Comparison of ENCODE assay signal across 1 cellular context in genomic region chr17:59330314-59330942, GRCh38.
TF ChIP-seq lines count a peak whose summit lies in the region.

No MANE protein-coding gene starts in this region.

TF ChIP-seq in HepG2, 621 proteins besides CTCF, POLR2A, EP300 and RAD21 (continued from another document and continues in another):
- TF ChIP-seq, protein P1, sequence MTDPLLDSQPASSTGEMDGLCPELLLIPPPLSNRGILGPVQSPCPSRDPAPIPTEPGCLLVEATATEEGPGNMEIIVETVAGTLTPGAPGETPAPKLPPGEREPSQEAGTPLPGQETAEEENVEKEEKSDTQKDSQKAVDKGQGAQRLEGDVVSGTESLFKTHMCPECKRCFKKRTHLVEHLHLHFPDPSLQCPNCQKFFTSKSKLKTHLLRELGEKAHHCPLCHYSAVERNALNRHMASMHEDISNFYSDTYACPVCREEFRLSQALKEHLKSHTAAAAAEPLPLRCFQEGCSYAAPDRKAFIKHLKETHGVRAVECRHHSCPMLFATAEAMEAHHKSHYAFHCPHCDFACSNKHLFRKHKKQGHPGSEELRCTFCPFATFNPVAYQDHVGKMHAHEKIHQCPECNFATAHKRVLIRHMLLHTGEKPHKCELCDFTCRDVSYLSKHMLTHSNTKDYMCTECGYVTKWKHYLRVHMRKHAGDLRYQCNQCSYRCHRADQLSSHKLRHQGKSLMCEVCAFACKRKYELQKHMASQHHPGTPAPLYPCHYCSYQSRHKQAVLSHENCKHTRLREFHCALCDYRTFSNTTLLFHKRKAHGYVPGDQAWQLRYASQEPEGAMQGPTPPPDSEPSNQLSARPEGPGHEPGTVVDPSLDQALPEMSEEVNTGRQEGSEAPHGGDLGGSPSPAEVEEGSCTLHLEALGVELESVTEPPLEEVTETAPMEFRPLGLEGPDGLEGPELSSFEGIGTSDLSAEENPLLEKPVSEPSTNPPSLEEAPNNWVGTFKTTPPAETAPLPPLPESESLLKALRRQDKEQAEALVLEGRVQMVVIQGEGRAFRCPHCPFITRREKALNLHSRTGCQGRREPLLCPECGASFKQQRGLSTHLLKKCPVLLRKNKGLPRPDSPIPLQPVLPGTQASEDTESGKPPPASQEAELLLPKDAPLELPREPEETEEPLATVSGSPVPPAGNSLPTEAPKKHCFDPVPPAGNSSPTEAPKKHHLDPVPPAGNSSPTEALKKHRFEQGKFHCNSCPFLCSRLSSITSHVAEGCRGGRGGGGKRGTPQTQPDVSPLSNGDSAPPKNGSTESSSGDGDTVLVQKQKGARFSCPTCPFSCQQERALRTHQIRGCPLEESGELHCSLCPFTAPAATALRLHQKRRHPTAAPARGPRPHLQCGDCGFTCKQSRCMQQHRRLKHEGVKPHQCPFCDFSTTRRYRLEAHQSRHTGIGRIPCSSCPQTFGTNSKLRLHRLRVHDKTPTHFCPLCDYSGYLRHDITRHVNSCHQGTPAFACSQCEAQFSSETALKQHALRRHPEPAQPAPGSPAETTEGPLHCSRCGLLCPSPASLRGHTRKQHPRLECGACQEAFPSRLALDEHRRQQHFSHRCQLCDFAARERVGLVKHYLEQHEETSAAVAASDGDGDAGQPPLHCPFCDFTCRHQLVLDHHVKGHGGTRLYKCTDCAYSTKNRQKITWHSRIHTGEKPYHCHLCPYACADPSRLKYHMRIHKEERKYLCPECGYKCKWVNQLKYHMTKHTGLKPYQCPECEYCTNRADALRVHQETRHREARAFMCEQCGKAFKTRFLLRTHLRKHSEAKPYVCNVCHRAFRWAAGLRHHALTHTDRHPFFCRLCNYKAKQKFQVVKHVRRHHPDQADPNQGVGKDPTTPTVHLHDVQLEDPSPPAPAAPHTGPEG (CRISPR knock-in tag; IDR thresholded peaks at IDR 0.05) = no peak; the same call in 1 of the 2 replicates
- TF ChIP-seq, protein P2, sequence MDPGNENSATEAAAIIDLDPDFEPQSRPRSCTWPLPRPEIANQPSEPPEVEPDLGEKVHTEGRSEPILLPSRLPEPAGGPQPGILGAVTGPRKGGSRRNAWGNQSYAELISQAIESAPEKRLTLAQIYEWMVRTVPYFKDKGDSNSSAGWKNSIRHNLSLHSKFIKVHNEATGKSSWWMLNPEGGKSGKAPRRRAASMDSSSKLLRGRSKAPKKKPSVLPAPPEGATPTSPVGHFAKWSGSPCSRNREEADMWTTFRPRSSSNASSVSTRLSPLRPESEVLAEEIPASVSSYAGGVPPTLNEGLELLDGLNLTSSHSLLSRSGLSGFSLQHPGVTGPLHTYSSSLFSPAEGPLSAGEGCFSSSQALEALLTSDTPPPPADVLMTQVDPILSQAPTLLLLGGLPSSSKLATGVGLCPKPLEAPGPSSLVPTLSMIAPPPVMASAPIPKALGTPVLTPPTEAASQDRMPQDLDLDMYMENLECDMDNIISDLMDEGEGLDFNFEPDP (CRISPR knock-in tag; conservative IDR thresholded peaks at IDR 0.05) = no peak
- TF ChIP-seq HNRNPLL (IDR thresholded peaks at IDR 0.05; ENCODE audit: low read depth, low read length, poor library complexity, severe bottlenecking) (no peak), ZNF460 (CRISPR knock-in tag; IDR thresholded peaks at IDR 0.05; ENCODE audit: borderline replicate concordance) (no peak), THRA (CRISPR knock-in tag; IDR thresholded peaks at IDR 0.05; ENCODE audit: borderline replicate concordance) (no peak), ZNF407 (CRISPR knock-in tag; IDR thresholded peaks at IDR 0.05; ENCODE audit: not compliant biosample characterization) (no peak), ERF (CRISPR knock-in tag; IDR thresholded peaks at IDR 0.05) (peak; percentile 28; the same call in 1 of the 2 replicates), RXRA (CRISPR knock-in tag; IDR thresholded peaks at IDR 0.05) (peak; percentile 43; the same call in 1 of the 2 replicates), ZFP37 (CRISPR knock-in tag; IDR thresholded peaks at IDR 0.05; ENCODE audit: borderline replicate concordance) (peak; percentile 81), SCMH1 (CRISPR knock-in tag; IDR thresholded peaks at IDR 0.05; ENCODE audit: borderline replicate concordance) (no peak), PHF20 (CRISPR knock-in tag; IDR thresholded peaks at IDR 0.05) (no peak), FOXP4 (CRISPR knock-in tag; IDR thresholded peaks at IDR 0.05) (peak; percentile 82), DNMT1 (CRISPR knock-in tag; IDR thresholded peaks at IDR 0.05) (no peak), ZNF619 (CRISPR knock-in tag; IDR thresholded peaks at IDR 0.05) (peak; percentile 70; the same call in 1 of the 2 replicates), MED8 (CRISPR knock-in tag; IDR thresholded peaks at IDR 0.05; ENCODE audit: insufficient replicate concordance) (peak; percentile 66), ZNF160 (CRISPR knock-in tag; IDR thresholded peaks at IDR 0.05) (no peak), CENPBD1 (CRISPR knock-in tag; IDR thresholded peaks at IDR 0.05; ENCODE audit: borderline replicate concordance, low read depth) (no peak), RAD51 (IDR thresholded peaks at IDR 0.05; ENCODE audit: borderline replicate concordance) (no peak), CREB3 (CRISPR knock-in tag; IDR thresholded peaks at IDR 0.05) (0 out of 2 replicates have a peak, but pooled peaks have one; percentile 28), ZNF713 (CRISPR knock-in tag; IDR thresholded peaks at IDR 0.05) (no peak), ZC3H13 (CRISPR knock-in tag; IDR thresholded peaks at IDR 0.05) (no peak), TP53 (CRISPR knock-in tag; conservative IDR thresholded peaks at IDR 0.05) (no peak), KLF16 (CRISPR knock-in tag; IDR thresholded peaks at IDR 0.05) (no peak)
- TF ChIP-seq, protein P3, sequence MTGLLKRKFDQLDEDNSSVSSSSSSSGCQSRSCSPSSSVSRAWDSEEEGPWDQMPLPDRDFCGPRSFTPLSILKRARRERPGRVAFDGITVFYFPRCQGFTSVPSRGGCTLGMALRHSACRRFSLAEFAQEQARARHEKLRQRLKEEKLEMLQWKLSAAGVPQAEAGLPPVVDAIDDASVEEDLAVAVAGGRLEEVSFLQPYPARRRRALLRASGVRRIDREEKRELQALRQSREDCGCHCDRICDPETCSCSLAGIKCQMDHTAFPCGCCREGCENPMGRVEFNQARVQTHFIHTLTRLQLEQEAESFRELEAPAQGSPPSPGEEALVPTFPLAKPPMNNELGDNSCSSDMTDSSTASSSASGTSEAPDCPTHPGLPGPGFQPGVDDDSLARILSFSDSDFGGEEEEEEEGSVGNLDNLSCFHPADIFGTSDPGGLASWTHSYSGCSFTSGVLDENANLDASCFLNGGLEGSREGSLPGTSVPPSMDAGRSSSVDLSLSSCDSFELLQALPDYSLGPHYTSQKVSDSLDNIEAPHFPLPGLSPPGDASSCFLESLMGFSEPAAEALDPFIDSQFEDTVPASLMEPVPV (CRISPR knock-in tag; IDR thresholded peaks at IDR 0.05) = peak; percentile 71
- TF ChIP-seq, protein P4, sequence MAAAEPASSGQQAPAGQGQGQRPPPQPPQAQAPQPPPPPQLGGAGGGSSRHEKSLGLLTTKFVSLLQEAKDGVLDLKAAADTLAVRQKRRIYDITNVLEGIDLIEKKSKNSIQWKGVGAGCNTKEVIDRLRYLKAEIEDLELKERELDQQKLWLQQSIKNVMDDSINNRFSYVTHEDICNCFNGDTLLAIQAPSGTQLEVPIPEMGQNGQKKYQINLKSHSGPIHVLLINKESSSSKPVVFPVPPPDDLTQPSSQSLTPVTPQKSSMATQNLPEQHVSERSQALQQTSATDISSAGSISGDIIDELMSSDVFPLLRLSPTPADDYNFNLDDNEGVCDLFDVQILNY (CRISPR knock-in tag; conservative IDR thresholded peaks at IDR 0.05) = no peak
- TF ChIP-seq, protein P5, sequence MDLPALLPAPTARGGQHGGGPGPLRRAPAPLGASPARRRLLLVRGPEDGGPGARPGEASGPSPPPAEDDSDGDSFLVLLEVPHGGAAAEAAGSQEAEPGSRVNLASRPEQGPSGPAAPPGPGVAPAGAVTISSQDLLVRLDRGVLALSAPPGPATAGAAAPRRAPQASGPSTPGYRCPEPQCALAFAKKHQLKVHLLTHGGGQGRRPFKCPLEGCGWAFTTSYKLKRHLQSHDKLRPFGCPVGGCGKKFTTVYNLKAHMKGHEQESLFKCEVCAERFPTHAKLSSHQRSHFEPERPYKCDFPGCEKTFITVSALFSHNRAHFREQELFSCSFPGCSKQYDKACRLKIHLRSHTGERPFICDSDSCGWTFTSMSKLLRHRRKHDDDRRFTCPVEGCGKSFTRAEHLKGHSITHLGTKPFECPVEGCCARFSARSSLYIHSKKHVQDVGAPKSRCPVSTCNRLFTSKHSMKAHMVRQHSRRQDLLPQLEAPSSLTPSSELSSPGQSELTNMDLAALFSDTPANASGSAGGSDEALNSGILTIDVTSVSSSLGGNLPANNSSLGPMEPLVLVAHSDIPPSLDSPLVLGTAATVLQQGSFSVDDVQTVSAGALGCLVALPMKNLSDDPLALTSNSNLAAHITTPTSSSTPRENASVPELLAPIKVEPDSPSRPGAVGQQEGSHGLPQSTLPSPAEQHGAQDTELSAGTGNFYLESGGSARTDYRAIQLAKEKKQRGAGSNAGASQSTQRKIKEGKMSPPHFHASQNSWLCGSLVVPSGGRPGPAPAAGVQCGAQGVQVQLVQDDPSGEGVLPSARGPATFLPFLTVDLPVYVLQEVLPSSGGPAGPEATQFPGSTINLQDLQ (CRISPR knock-in tag; IDR thresholded peaks at IDR 0.05) = no peak
